20 cellular contexts compared by ENCODE assay signal in genomic region chr4:147862043-147862692, GRCh38.
DNase-seq lines count a peak whose midpoint lies in the region; FAIRE-seq and TF ChIP-seq lines count a peak whose summit lies in the region.
"Had no signal": no experiment of that assay in that cellular context is flagged by ENCODE, and none has a peak within 500 bp of the region (broad histone marks: within the 10 kb centered on the region; RNA-seq: fewer than 3 reads in every experiment).

No MANE protein-coding gene starts in this region.

- H3K9me3 ChIP-seq in SK-N-SH (no peaks in the 10 kb centered on the region), esophagus squamous epithelium (no peaks in the 10 kb centered on the region), small intestine (ENCODE audit: control insufficient read depth, low read depth) (no peaks in the 10 kb centered on the region)
- H3K9me3 ChIP-seq: Peyer's patch had no signal

- 54% methylated on average over 6 of the region's 15 CpGs for WGBS in SK-N-SH (ENCODE audit: low lambda C conversion rate)
- WGBS in esophagus squamous epithelium, 2 donors = 80 to 89% methylated on average over 3 to 5 of the region's 15 CpGs
- 55 to 89% (median 78%) methylated on average over 13 to 15 of the region's 15 CpGs for WGBS in small intestine, 3 donors

- no peak overlapping the region for H2AFZ ChIP-seq in SK-N-SH (ENCODE audit: low read depth)
- H2AFZ ChIP-seq: GM23338 had no signal

- H3K27ac ChIP-seq in SK-N-SH (ENCODE audit: low read depth in 2 of 2, low read length in 1 of 2) (peak overlapping the region; percentile 7 to 99; a peak in 3 of 4 replicates), esophagus squamous epithelium (peak overlapping the region in 3 of 4 donors; percentile 76 to 79 (median 78)), small intestine (ENCODE audit: low read depth in 1 of 2, low read length in 1 of 2) (no peak overlapping the region)
- H3K27ac ChIP-seq: HL-60, Peyer's patch had no signal

- no peaks in the 10 kb centered on the region for H3K27me3 ChIP-seq in GM06990 (replicated peaks; ENCODE audit: control insufficient read depth, insufficient read depth, low read length)
- no peaks in the 10 kb centered on the region for H3K27me3 ChIP-seq in SK-N-SH (ENCODE audit: insufficient read depth)
- H3K27me3 ChIP-seq in esophagus squamous epithelium = no peaks in the 10 kb centered on the region
- no peaks in the 10 kb centered on the region for H3K27me3 ChIP-seq in small intestine (ENCODE audit: control insufficient read depth in 2 of 2, insufficient read depth in 2 of 2, low read length in 2 of 2)
- H3K27me3 ChIP-seq: Peyer's patch had no signal

- intact Hi-C loops in esophagus squamous epithelium (cut with DNase I) = no loop called here

- TF ChIP-seq EP300 in SK-N-SH (IDR thresholded peaks at IDR 0.05; ENCODE audit: borderline replicate concordance in 1 of 2, low read depth in 1 of 2, low read length in 1 of 2) = peak in 1 of 2 experiments; percentile 99; a peak in 2 of 4 replicates

- DNase-seq in GM06990 (ENCODE audit: extremely low read depth, insufficient read length) (peak; percentile 8), SK-N-SH (peak; percentile 87), esophagus squamous epithelium (lab: John Stamatoyannopoulos, UW) (no peak), small intestine (peak; percentile 24), activated gamma-delta T cell treated with Interleukin-2 at 50 U/mL for 16 hours (no peak), glomerular visceral epithelial cell (ENCODE audit: extremely low spot score) (no peak)
- no peak for DNase-seq in stimulated activated naive CD4-positive, alpha-beta T cell (lab: John Stamatoyannopoulos, UW)
- no peak for DNase-seq in stimulated activated CD4-positive, alpha-beta T cell treated with anti-CD3 and anti-CD28 coated beads, Interleukin-4, amount 100 ng/mL, for 4 hours
- DNase-seq: ACHN; Calu3; CD4-positive, alpha-beta T cell; NCI-H1048; NCI-H2107; NCI-H446; NCI-H748 treated with DMSO at 0.1 percent for 48 hours; Peyer's patch; SHP77 treated with DMSO at 0.1 percent for 48 hours had no signal

- H3K9ac ChIP-seq in SK-N-SH = no peak overlapping the region

- TF ChIP-seq RAD21 in SK-N-SH (IDR thresholded peaks at IDR 0.05; ENCODE audit: low read length) = peak; percentile 34

- no peaks in the 10 kb centered on the region for H4K20me1 ChIP-seq in SK-N-SH (ENCODE audit: insufficient read depth)

- H3K4me3 ChIP-seq in GM06990 (replicated peaks; ENCODE audit: low read depth, low read length) (no peak overlapping the region), SK-N-SH (ENCODE audit: low read depth in 2 of 2, low read length in 1 of 2) (peak overlapping the region in 1 of 2 experiments; percentile 14; a peak in 1 of 4 replicates), esophagus squamous epithelium (no peak overlapping the region), small intestine (ENCODE audit: low read depth in 1 of 2, low read length in 2 of 2) (no peak overlapping the region)
- H3K4me3 ChIP-seq: GM23338, K562, Peyer's patch had no signal

- TF ChIP-seq CTCF in GM06990 (IDR thresholded peaks at IDR 0.05; ENCODE audit: insufficient read depth, low read length, poor library complexity, severe bottlenecking) = no peak
- no peak for TF ChIP-seq CTCF in SK-N-SH (IDR thresholded peaks at IDR 0.05)
- no peak for TF ChIP-seq CTCF in esophagus squamous epithelium (IDR thresholded peaks at IDR 0.05)

- no peaks in the 10 kb centered on the region for H3K79me2 ChIP-seq in SK-N-SH (ENCODE audit: insufficient read depth)

- no peak for FAIRE-seq in small intestine (lab: Jason Lieb, UNC)
- FAIRE-seq: K562 had no signal

- H3K36me3 ChIP-seq in GM06990 (ENCODE audit: control insufficient read depth, insufficient read depth, low read length) (peaks cover 4% of the 10 kb centered on the region; the same call in 1 of the 2 replicates), SK-N-SH (replicated peaks in 1 of 2; ENCODE audit: control insufficient read depth in 1 of 2, insufficient read depth in 2 of 2, low read length in 1 of 2) (peaks cover 27 to 30% of the 10 kb centered on the region in 2 experiments), esophagus squamous epithelium (peaks cover 0 to 46% (median 0%) of the 10 kb centered on the region in 3 donors), small intestine (ENCODE audit: control insufficient read depth in 2 of 2, insufficient read depth in 2 of 2, low read length in 2 of 2) (no peaks in the 10 kb centered on the region)
- H3K36me3 ChIP-seq: Peyer's patch had no signal

- H3F3A ChIP-seq in SK-N-SH (replicated peaks; ENCODE audit: insufficient read depth) = no peaks in the 10 kb centered on the region

- H3K4me2 ChIP-seq in SK-N-SH = no peak overlapping the region
- H3K4me2 ChIP-seq: GM23338 had no signal

- CTCF ChIA-PET in SK-N-SH (lab: Yijun Ruan, JAX) = interaction anchor here (0.9 to 9.1 kb wide), 12 partner anchors 8 to 343 kb away, joined by 3 to 182 read pairs (median 4); partner anchors contain the start of gene ARHGAP10

- POLR2A ChIA-PET in SK-N-SH (lab: Yijun Ruan, JAX) = interaction anchor here (0.9 to 2.4 kb wide), 3 partner anchors 72 to 178 kb away, joined by 4 to 11 read pairs (median 5); partner anchors contain the start of genes ARHGAP10 and PRMT9

- TF ChIP-seq POLR2A in esophagus squamous epithelium (IDR thresholded peaks at IDR 0.05) = no peak

- no peaks in the 10 kb centered on the region for H3K9me2 ChIP-seq in SK-N-SH

- H3K4me1 ChIP-seq in SK-N-SH (ENCODE audit: control insufficient read depth in 1 of 2, insufficient read depth in 2 of 2, low read depth in 1 of 2, low read length in 1 of 2) (peaks cover 12 to 40% of the 10 kb centered on the region in 2 experiments; a peak in 2 of 4 replicates), esophagus squamous epithelium (peaks cover 0 to 84% (median 19%) of the 10 kb centered on the region in 3 donors), small intestine (ENCODE audit: control insufficient read depth in 2 of 2, insufficient read depth in 1 of 2, low read depth in 1 of 2, low read length in 1 of 2) (no peaks in the 10 kb centered on the region)
- H3K4me1 ChIP-seq: Peyer's patch had no signal

TF ChIP-seq in SK-N-SH, 30 proteins besides CTCF, POLR2A, EP300 and RAD21:
- TF ChIP-seq TCF12 (IDR thresholded peaks at IDR 0.05) = peak; percentile 64
- peak; percentile 97 for TF ChIP-seq FOXJ3 (CRISPR knock-in tag; IDR thresholded peaks at IDR 0.05)
- TF ChIP-seq GABPA (IDR thresholded peaks at IDR 0.05; ENCODE audit: low read depth) = no peak
- TF ChIP-seq ZBTB33 (IDR thresholded peaks at IDR 0.05; ENCODE audit: borderline replicate concordance, low read depth) = no peak
- TF ChIP-seq CHD2 (IDR thresholded peaks at IDR 0.05; ENCODE audit: low read length, partially characterized antibody) = peak; percentile 92
- TF ChIP-seq NRF1 (IDR thresholded peaks at IDR 0.05; ENCODE audit: low read depth, low read length) = peak; percentile 27; the same call in 1 of the 2 replicates
- peak; percentile 47; the same call in 1 of the 2 replicates for TF ChIP-seq MXI1 (IDR thresholded peaks at IDR 0.05; ENCODE audit: low read depth, low read length)
- no peak for TF ChIP-seq JUND (IDR thresholded peaks at IDR 0.05)
- TF ChIP-seq GATA2 (CRISPR knock-in tag; IDR thresholded peaks at IDR 0.05) = peak; percentile 96
- TF ChIP-seq RCOR1 (IDR thresholded peaks at IDR 0.05; ENCODE audit: low read length) = peak; percentile 86
- peak; percentile 41; the same call in 1 of the 2 replicates for TF ChIP-seq TEAD4 (IDR thresholded peaks at IDR 0.05; ENCODE audit: borderline replicate concordance, insufficient read depth)
TF ChIP-seq in SK-N-SH: peak in this region for 8.

Comparison
In these comparisons a context has a peak if more than half of its experiments do, and no peak if none do; other contexts are left out.
1. DNase-seq: peak in GM06990 (single experiment), SK-N-SH (single experiment) and small intestine (single experiment); none in esophagus squamous epithelium (single experiment), activated gamma-delta T cell treated with Interleukin-2 at 50 U/mL for 16 hours (single experiment), glomerular visceral epithelial cell (single experiment), stimulated activated naive CD4-positive, alpha-beta T cell (0 of 6) and stimulated activated CD4-positive, alpha-beta T cell treated with anti-CD3 and anti-CD28 coated beads, Interleukin-4, amount 100 ng/mL, for 4 hours (0 of 2).
2. H3K27ac ChIP-seq: peak in SK-N-SH (2 of 2) and esophagus squamous epithelium (3 of 4); none in small intestine (0 of 2).